ENCODE assay signal across 28 cellular contexts in the genomic region with DNA sequence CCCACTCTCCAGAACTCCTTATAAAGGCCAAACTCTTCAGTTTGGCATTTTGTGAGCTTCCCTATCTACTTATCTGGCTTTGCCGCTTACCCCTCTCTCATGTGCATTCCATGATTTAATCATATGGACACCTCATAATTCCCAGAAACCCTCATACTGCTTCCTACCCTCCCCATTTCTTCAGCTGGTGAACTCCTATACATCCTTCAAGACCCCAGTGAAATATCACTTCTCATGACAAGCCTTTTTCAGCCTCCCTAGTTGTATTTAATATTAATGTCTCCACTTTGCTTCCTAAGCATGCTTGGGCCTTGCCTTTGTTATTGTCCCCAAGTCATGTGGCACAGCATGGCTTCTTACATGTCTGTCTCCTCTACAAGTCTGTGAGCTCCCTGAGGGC. TPM values are rescaled to one million over a fixed set of nuclear protein-coding genes. Genes with fewer than 3 reads are reported as not detected.
"Had no signal": no experiment of that assay in that cellular context is flagged by ENCODE, and none has a peak within 500 bp of the region (broad histone marks: within the 10 kb centered on the region; RNA-seq: fewer than 3 reads in every experiment).

No MANE protein-coding gene starts in this region.

- ATAC-seq: activated T-cell treated with anti-CD3 and anti-CD28 coated beads, Interleukin-2, amount 50 U/mL, for 72 hours; activated T-helper 17 cell treated with anti-CD3 and anti-CD28 coated beads, Interleukin-2, amount 50 U/mL, for 72 hours; Panc1; T-cell; T-helper 17 cell had no signal

- H3K27ac ChIP-seq: ascending aorta, SJCRH30, SK-N-MC, VCaP had no signal

- H3K4me1 ChIP-seq: ascending aorta had no signal

- DNase-seq: activated CD4-positive, alpha-beta memory T cell treated with anti-CD3 and anti-CD28 coated beads, Interleukin-2, amount 10 ng/mL, durations not matched to agents 7 days and 5 days; activated CD4-positive, alpha-beta T cell treated with anti-CD3 and anti-CD28 coated beads for 1 hour; activated CD4-positive, alpha-beta T cell treated with anti-CD3 and anti-CD28 coated beads for 48 hours; activated CD4-positive, CD25-positive, alpha-beta regulatory T cell; activated gamma-delta T cell; activated naive CD4-positive, alpha-beta T cell treated with Interleukin-2 at 50 U/mL for 16 hours; activated naive CD8-positive, alpha-beta T cell treated with anti-CD3 and anti-CD28 coated beads, Interleukin-2, amount 10 ng/mL, durations not matched to agents 7 days and 5 days; activated T-cell treated with anti-CD3 and anti-CD28 coated beads, Interleukin-2, amount 50 U/mL, for 1 hour; activated T-cell treated with anti-CD3 and anti-CD28 coated beads, Interleukin-2, amount 50 U/mL, for 72 hours; amygdala; Kasumi-1; KG1; MG63; NCI-H1048; NCI-H1105 treated with DMSO at 0.1 percent for 48 hours; NCI-H1436; NCI-H1930; SHP77; SJCRH30; T-cell; T-helper 17 cell had no signal

- H3K4me3 ChIP-seq: ascending aorta, MG63, SJCRH30, SK-N-MC had no signal

- H3K36me3 ChIP-seq: ascending aorta, MG63, SJCRH30 had no signal

- H3K27me3 ChIP-seq: ascending aorta had no signal

- H3K9me3 ChIP-seq: ascending aorta, MG63, SJCRH30 had no signal

- H3K36me3 Mint-ChIP-seq: activated naive CD4-positive, alpha-beta T cell treated with anti-CD3 and anti-CD28 coated beads, Interleukin-2, amount 50 U/mL, for 24 hours; activated naive CD8-positive, alpha-beta T cell treated with anti-CD3 and anti-CD28 coated beads, Interleukin-2, amount 10 ng/mL, durations not matched to agents 7 days and 5 days; T-cell had no signal

- H3K27me3 Mint-ChIP-seq: activated naive CD4-positive, alpha-beta T cell treated with anti-CD3 and anti-CD28 coated beads, Interleukin-2, amount 50 U/mL, for 24 hours; activated T-helper 17 cell treated with anti-CD3 and anti-CD28 coated beads, Interleukin-2, amount 50 U/mL, for 72 hours; T-helper 17 cell had no signal

- H3K27ac Mint-ChIP-seq: activated CD4-positive, alpha-beta memory T cell treated with anti-CD3 and anti-CD28 coated beads, Interleukin-2, amount 10 ng/mL, durations not matched to agents 7 days and 5 days; activated naive CD4-positive, alpha-beta T cell treated with anti-CD3 and anti-CD28 coated beads, Interleukin-2, amount 50 U/mL, for 24 hours; activated naive CD8-positive, alpha-beta T cell treated with anti-CD3 and anti-CD28 coated beads, Interleukin-2, amount 10 ng/mL, durations not matched to agents 7 days and 5 days; activated T-cell treated with anti-CD3 and anti-CD28 coated beads, Interleukin-2, amount 50 U/mL, for 72 hours; activated T-helper 17 cell treated with anti-CD3 and anti-CD28 coated beads, Interleukin-2, amount 50 U/mL, for 72 hours; T-cell; T-helper 17 cell had no signal

- H3K9me3 Mint-ChIP-seq: activated CD4-positive, alpha-beta memory T cell treated with anti-CD3 and anti-CD28 coated beads, Interleukin-2, amount 10 ng/mL, durations not matched to agents 7 days and 5 days; activated naive CD4-positive, alpha-beta T cell treated with anti-CD3 and anti-CD28 coated beads, Interleukin-2, amount 50 U/mL, for 24 hours; activated T-helper 17 cell treated with anti-CD3 and anti-CD28 coated beads, Interleukin-2, amount 50 U/mL, for 72 hours had no signal

- H3K4me3 Mint-ChIP-seq: activated CD4-positive, alpha-beta memory T cell treated with anti-CD3 and anti-CD28 coated beads, Interleukin-2, amount 10 ng/mL, durations not matched to agents 7 days and 5 days; activated naive CD4-positive, alpha-beta T cell treated with anti-CD3 and anti-CD28 coated beads, Interleukin-2, amount 50 U/mL, for 24 hours; activated naive CD8-positive, alpha-beta T cell treated with anti-CD3 and anti-CD28 coated beads, Interleukin-2, amount 10 ng/mL, durations not matched to agents 7 days and 5 days; activated T-cell treated with anti-CD3 and anti-CD28 coated beads, Interleukin-2, amount 50 U/mL, for 72 hours; activated T-helper 17 cell treated with anti-CD3 and anti-CD28 coated beads, Interleukin-2, amount 50 U/mL, for 72 hours; T-cell; T-helper 17 cell had no signal

RNA-seq across cellular contexts. Expression of a gene that starts 13.7 kb away (rescaled TPM):
- total RNA-seq: NCI-H460 had no signal
